ENCODE assay signal across 12 cellular contexts in genomic region chr1:14880456-14881316, GRCh38.
A peak's percentile ranks its signal among the peaks of the same experiment; 100 is the strongest.
DNase-seq lines count a peak whose midpoint lies in the region; ATAC-seq, FAIRE-seq and TF ChIP-seq lines count a peak whose summit lies in the region.
"Had no signal": no experiment of that assay in that cellular context is flagged by ENCODE, and none has a peak within 500 bp of the region (broad histone marks: within the 10 kb centered on the region; RNA-seq: fewer than 3 reads in every experiment).

No MANE protein-coding gene starts in this region.

- dilution Hi-C loops in keratinocyte (cut with MboI; ENCODE audit: extremely low pct_ligation_motif_present, low sequenced_read_pairs): no loop called here

- peak; percentile 42 for FAIRE-seq in K562 (lab: Jason Lieb, UNC)
- peak; percentile 95 for FAIRE-seq in keratinocyte (lab: Jason Lieb, UNC)

- no peak overlapping the region for H2BK12ac ChIP-seq in neuronal stem cell (ENCODE audit: low read length)

- H3K18ac ChIP-seq in neuronal stem cell (ENCODE audit: low read length): no peak overlapping the region

- no peak overlapping the region for H2AFZ ChIP-seq in GM23248
- peak overlapping the region; percentile 95 for H2AFZ ChIP-seq in K562 (ENCODE audit: low read depth, low read length)
- H2AFZ ChIP-seq in keratinocyte (ENCODE audit: control insufficient read depth, low read length): no peak overlapping the region
- no peak overlapping the region for H2AFZ ChIP-seq in neuronal stem cell (ENCODE audit: low read length)

- POLR2A ChIA-PET in K562 (lab: Yijun Ruan, JAX): interaction anchor here (0.6 to 1.2 kb wide), 7 partner anchors 9 to 1079 kb away, joined by 3 to 5 read pairs (median 3); no protein-coding TSS in a partner anchor

- TF ChIP-seq POLR2A in K562 (conservative IDR thresholded peaks at IDR 0.05): no peak

- H3K4ac ChIP-seq in neuronal stem cell (ENCODE audit: low read length): no peak overlapping the region

- H2BK5ac ChIP-seq in neuronal stem cell (ENCODE audit: low read length): no peak overlapping the region

- in situ Hi-C loops in GM23248 (cut with MboI): no loop called here
- in situ Hi-C loops in K562 (cut with MboI): no loop called here

- TF ChIP-seq EP300 in K562 (IDR thresholded peaks at IDR 0.05; ENCODE audit: low read length): no peak

- H3K9me3 ChIP-seq in GM23248 (ENCODE audit: low read depth): no peaks in the 10 kb centered on the region
- no peaks in the 10 kb centered on the region for H3K9me3 ChIP-seq in K562 (replicated peaks; ENCODE audit: control insufficient read depth, insufficient read depth, low read depth, low read length)
- no peaks in the 10 kb centered on the region for H3K9me3 ChIP-seq in keratinocyte (ENCODE audit: control insufficient read depth, low read depth, low read length)
- H3K9me3 ChIP-seq in neuronal stem cell (replicated peaks in 1 of 2; ENCODE audit: control insufficient read depth in 2 of 2, insufficient read depth in 1 of 2, low read depth in 1 of 2, low read length in 2 of 2): peaks cover 0 to 7% of the 10 kb centered on the region in 2 donors
- no peaks in the 10 kb centered on the region for H3K9me3 ChIP-seq in endodermal cell (ENCODE audit: control insufficient read depth, low read length)
- H3K9me3 ChIP-seq: breast epithelium had no signal

- H3K9me1 ChIP-seq in K562 (ENCODE audit: control insufficient read depth, insufficient read depth, low read length): no peaks in the 10 kb centered on the region
- no peaks in the 10 kb centered on the region for H3K9me1 ChIP-seq in keratinocyte (ENCODE audit: control insufficient read depth, extremely low read depth, insufficient read depth, low read length)

- peaks cover 7% of the 10 kb centered on the region; the same call in 1 of the 2 replicates for H3K27me3 ChIP-seq in GM23248 (replicated peaks; ENCODE audit: insufficient read depth)
- peaks cover 4 to 11% of the 10 kb centered on the region in 2 experiments; a peak in 3 of 5 replicates for H3K27me3 ChIP-seq in K562 (ENCODE audit: control insufficient read depth in 2 of 2, insufficient read depth in 2 of 2, low read length in 2 of 2)
- no peaks in the 10 kb centered on the region for H3K27me3 ChIP-seq in keratinocyte (ENCODE audit: control insufficient read depth, extremely low read depth, insufficient read depth, low read length)
- H3K27me3 ChIP-seq in neuronal stem cell (ENCODE audit: control insufficient read depth in 3 of 3, insufficient read depth in 3 of 3, low read depth in 1 of 3, low read length in 3 of 3): no peaks in the 10 kb centered on the region
- H3K27me3 ChIP-seq in endodermal cell (ENCODE audit: control insufficient read depth, insufficient read depth, low read length, poor library complexity, severe bottlenecking): peaks cover 8% of the 10 kb centered on the region
- H3K27me3 ChIP-seq: breast epithelium had no signal

- peaks cover 15% of the 10 kb centered on the region for H3K4me1 ChIP-seq in GM23248 (ENCODE audit: insufficient read depth)
- H3K4me1 ChIP-seq in K562 (replicated peaks in 1 of 2; ENCODE audit: control insufficient read depth in 2 of 2, insufficient read depth in 2 of 2, low read length in 2 of 2): peaks cover 11 to 34% of the 10 kb centered on the region in 2 experiments
- H3K4me1 ChIP-seq in keratinocyte (ENCODE audit: control insufficient read depth, extremely low read depth, insufficient read depth, low read length): peaks cover 43% of the 10 kb centered on the region
- peaks cover 3 to 5% of the 10 kb centered on the region in 2 donors for H3K4me1 ChIP-seq in neuronal stem cell (ENCODE audit: control insufficient read depth in 2 of 2, insufficient read depth in 1 of 2, low read depth in 1 of 2, low read length in 2 of 2)
- H3K4me1 ChIP-seq in endodermal cell (ENCODE audit: control insufficient read depth, insufficient read depth, low read length): peaks cover 3% of the 10 kb centered on the region
- H3K4me1 ChIP-seq: breast epithelium had no signal

- H3K79me2 ChIP-seq in GM23248 (ENCODE audit: insufficient read depth) (no peaks in the 10 kb centered on the region), K562 (ENCODE audit: control insufficient read depth, insufficient read depth, low read length) (no peaks in the 10 kb centered on the region), keratinocyte (ENCODE audit: control insufficient read depth, insufficient read depth, low read length) (no peaks in the 10 kb centered on the region)

- no peak overlapping the region for H2BK15ac ChIP-seq in neuronal stem cell (ENCODE audit: low read length)

- no peaks in the 10 kb centered on the region for H3K36me3 ChIP-seq in GM23248 (ENCODE audit: low read depth)
- H3K36me3 ChIP-seq in K562 (ENCODE audit: control insufficient read depth, insufficient read depth, low read length): no peaks in the 10 kb centered on the region
- H3K36me3 ChIP-seq in keratinocyte (ENCODE audit: control insufficient read depth in 2 of 2, extremely low read depth in 1 of 2, insufficient read depth in 2 of 2, low read length in 2 of 2): no peaks in the 10 kb centered on the region
- peaks cover 0 to 34% of the 10 kb centered on the region in 2 donors for H3K36me3 ChIP-seq in neuronal stem cell (replicated peaks in 1 of 2; ENCODE audit: control insufficient read depth in 2 of 2, insufficient read depth in 2 of 2, low read length in 2 of 2)
- no peaks in the 10 kb centered on the region for H3K36me3 ChIP-seq in endodermal cell (ENCODE audit: control insufficient read depth, insufficient read depth, low read length)
- H3K36me3 ChIP-seq: breast epithelium had no signal

- peaks cover 20% of the 10 kb centered on the region for H3F3A ChIP-seq in GM23248 (ENCODE audit: insufficient read depth)

- DNase-seq in GM23248 (peak; percentile 96), K562 (ENCODE audit: extremely low read depth in 1 of 4, low spot score in 3 of 4) (no peak), keratinocyte (ENCODE audit: low read depth, low spot score) (peak; percentile 26), type B pancreatic cell (ENCODE audit: extremely low spot score, unreplicated experiment) (no peak), neuronal stem cell (ENCODE audit: low spot score) (no peak), mucosa of gallbladder (ENCODE audit: low spot score) (no peak), endodermal cell (no peak), middle frontal gyrus (ENCODE audit: extremely low spot score, low spot score) (no peak)
- DNase-seq: activated CD4-positive, alpha-beta T cell treated with anti-CD3 and anti-CD28 coated beads, Interleukin-2, amount 10 ng/mL, durations not matched to agents 7 days and 5 days; COR-L47 had no signal

- H3K4me3 Mint-ChIP-seq in type B pancreatic cell (peak overlapping the region; percentile 1), endodermal cell (no peak overlapping the region)
- H3K4me3 Mint-ChIP-seq: activated CD4-positive, alpha-beta T cell treated with anti-CD3 and anti-CD28 coated beads, Interleukin-2, amount 10 ng/mL, durations not matched to agents 7 days and 5 days; T-helper 1 cell treated with Interleukin-12 subunit alpha and Interleukin-12 subunit beta and Interleukin-4 antibody, amounts not matched to agents 30 μg/mL and 1 μg/mL, for 36 hours had no signal

- H4K91ac ChIP-seq in neuronal stem cell (ENCODE audit: low read depth, low read length, poor library complexity): no peak overlapping the region

- BruUV-seq in K562 (replicated peaks; lab: Mats Ljungman, UMichigan): no TSS peak

- H3K9ac ChIP-seq in GM23248 (peak overlapping the region; percentile 68), K562 (ENCODE audit: insufficient read depth in 1 of 2, low read depth in 2 of 2, low read length in 2 of 2) (peak overlapping the region in 1 of 2 experiments; percentile 16; a peak in 1 of 4 replicates), keratinocyte (ENCODE audit: control insufficient read depth, extremely low read depth, insufficient read depth, low read length) (no peak overlapping the region), neuronal stem cell (ENCODE audit: low read depth, low read length, poor library complexity) (no peak overlapping the region), endodermal cell (ENCODE audit: extremely low read depth, low read length, poor library complexity, severe bottlenecking) (no peak overlapping the region)

- TF ChIP-seq CTCF in K562 (IDR thresholded peaks at IDR 0.05 in 2 of 3, conservative IDR thresholded peaks at IDR 0.05 in 1 of 3; ENCODE audit: insufficient read depth in 2 of 3, low read depth in 1 of 3, low read length in 3 of 3): no peak
- TF ChIP-seq CTCF in keratinocyte (optimal IDR thresholded peaks at IDR 0.05 in 1 of 3, IDR thresholded peaks at IDR 0.05 in 1 of 3, conservative IDR thresholded peaks at IDR 0.05 in 1 of 3; ENCODE audit: extremely low read depth in 1 of 3, insufficient read depth in 2 of 3, low read length in 3 of 3): no peak
- TF ChIP-seq CTCF in type B pancreatic cell (conservative IDR thresholded peaks at IDR 0.05): no peak
- TF ChIP-seq CTCF in endodermal cell (conservative IDR thresholded peaks at IDR 0.05): no peak

- H3K4me2 ChIP-seq in GM23248 (ENCODE audit: unreplicated experiment) (peak overlapping the region; percentile 53), K562 (ENCODE audit: insufficient read depth, low read length) (no peak overlapping the region), keratinocyte (ENCODE audit: control insufficient read depth, extremely low read depth, insufficient read depth, low read depth, low read length) (peak overlapping the region; percentile 23), neuronal stem cell (ENCODE audit: insufficient read depth, low read length, poor library complexity, severe bottlenecking) (no peak overlapping the region)

- no peak overlapping the region for H2BK120ac ChIP-seq in neuronal stem cell (ENCODE audit: low read depth, low read length)

- 9 to 11% methylated on average over 7 of the region's 7 CpGs for WGBS in GM23248 (ENCODE audit: low coverage in 1 of 2, low lambda C conversion rate in 2 of 2, missing lambda C conversion rate in 2 of 2), 2 experiments
- 31% methylated on average over 7 of the region's 7 CpGs for whole genome bisulfite sequencing in K562 (ENCODE audit: insufficient coverage, low coverage, missing lambda C conversion rate)
- no CpG with 5 or more reads among the region's 7 CpGs for WGBS in neuronal stem cell (ENCODE audit: extremely low coverage in 2 of 2, insufficient read length in 2 of 2, insufficient replicate concordance in 1 of 2), 2 donors
- 89 to 92% methylated on average over 6 to 7 of the region's 7 CpGs for WGBS in endodermal cell (ENCODE audit: insufficient coverage in 1 of 2, insufficient read length in 1 of 2), 2 experiments

- no peaks in the 10 kb centered on the region for H3K27me3 Mint-ChIP-seq in type B pancreatic cell
- H3K27me3 Mint-ChIP-seq in endodermal cell (ENCODE audit: insufficient read depth): peaks cover 6% of the 10 kb centered on the region

- H3K27ac ChIP-seq in GM23248 (peak overlapping the region; percentile 95), K562 (ENCODE audit: extremely low read depth, low read depth, low read length) (no peak overlapping the region), keratinocyte (ENCODE audit: control insufficient read depth, insufficient read depth, low read length) (no peak overlapping the region), neuronal stem cell (replicated peaks; ENCODE audit: low read length) (no peak overlapping the region), endodermal cell (ENCODE audit: low read depth, low read length) (no peak overlapping the region)

- H3K4me3 ChIP-seq in GM23248 (no peak overlapping the region), K562 (no peak overlapping the region), keratinocyte (ENCODE audit: control insufficient read depth in 2 of 3, extremely low read depth in 1 of 3, insufficient read depth in 2 of 3, low read depth in 1 of 3, low read length in 3 of 3) (no peak overlapping the region), neuronal stem cell (ENCODE audit: low read length in 2 of 2) (no peak overlapping the region), endodermal cell (ENCODE audit: low read length) (no peak overlapping the region)
- H3K4me3 ChIP-seq: breast epithelium had no signal

- H2AK5ac ChIP-seq in neuronal stem cell (ENCODE audit: low read depth, low read length): no peak overlapping the region

- H3K36me3 Mint-ChIP-seq in type B pancreatic cell: peaks cover 3% of the 10 kb centered on the region
- no peaks in the 10 kb centered on the region for H3K36me3 Mint-ChIP-seq in endodermal cell (ENCODE audit: low read depth)

- no peak overlapping the region for H3K23ac ChIP-seq in neuronal stem cell (ENCODE audit: low read depth, low read length, poor library complexity)

- H4K20me1 ChIP-seq in GM23248 (ENCODE audit: insufficient read depth) (no peaks in the 10 kb centered on the region), K562 (replicated peaks; ENCODE audit: control insufficient read depth, insufficient read depth, low read length) (no peaks in the 10 kb centered on the region), keratinocyte (ENCODE audit: control insufficient read depth, extremely low read depth, insufficient read depth, low read length) (no peaks in the 10 kb centered on the region)

- no peak overlapping the region for H4K8ac ChIP-seq in neuronal stem cell (ENCODE audit: low read depth, low read length)

- no peak; the same call in 2 of the 3 replicates for ATAC-seq in K562

- no peaks in the 10 kb centered on the region for H3K79me1 ChIP-seq in neuronal stem cell (ENCODE audit: low read depth, low read length)

- no peak overlapping the region for H3K14ac ChIP-seq in neuronal stem cell (ENCODE audit: low read length)

- H3K9me3 Mint-ChIP-seq in type B pancreatic cell (peaks cover 5% of the 10 kb centered on the region), endodermal cell (no peaks in the 10 kb centered on the region)
- H3K9me3 Mint-ChIP-seq: activated CD4-positive, alpha-beta T cell treated with anti-CD3 and anti-CD28 coated beads, Interleukin-2, amount 10 ng/mL, durations not matched to agents 7 days and 5 days; T-helper 1 cell treated with Interleukin-12 subunit alpha and Interleukin-12 subunit beta and Interleukin-4 antibody, amounts not matched to agents 30 μg/mL and 1 μg/mL, for 36 hours had no signal

- intact Hi-C loops in K562 (cut with micrococcal nuclease): no loop called here

- no peak for TF ChIP-seq RAD21 in K562 (CRISPR knock-in tag; conservative IDR thresholded peaks at IDR 0.05 in 1 of 2, IDR thresholded peaks at IDR 0.05 in 1 of 2)

- peak overlapping the region; percentile 83 for H3K27ac Mint-ChIP-seq in type B pancreatic cell
- H3K27ac Mint-ChIP-seq in endodermal cell: no peak overlapping the region
- H3K27ac Mint-ChIP-seq: activated CD4-positive, alpha-beta T cell treated with anti-CD3 and anti-CD28 coated beads, Interleukin-2, amount 10 ng/mL, durations not matched to agents 7 days and 5 days; T-helper 1 cell treated with Interleukin-12 subunit alpha and Interleukin-12 subunit beta and Interleukin-4 antibody, amounts not matched to agents 30 μg/mL and 1 μg/mL, for 36 hours had no signal

- H3K4me1 Mint-ChIP-seq in type B pancreatic cell (ENCODE audit: unreplicated experiment): peaks cover 25% of the 10 kb centered on the region
- peaks cover 14% of the 10 kb centered on the region for H3K4me1 Mint-ChIP-seq in endodermal cell
- H3K4me1 Mint-ChIP-seq: activated CD4-positive, alpha-beta T cell treated with anti-CD3 and anti-CD28 coated beads, Interleukin-2, amount 10 ng/mL, durations not matched to agents 7 days and 5 days had no signal

- no peaks in the 10 kb centered on the region for H3K9me2 ChIP-seq in GM23248 (ENCODE audit: insufficient read depth)

- CTCF ChIA-PET in K562 (lab: Yijun Ruan, JAX; ENCODE audit: low intra/inter-chr PET ratio): no interaction called here

Comparison
In these comparisons a context has a peak if more than half of its experiments do, and no peak if none do; other contexts are left out.
1. DNase-seq: peak in GM23248 (single experiment) and keratinocyte (single experiment); none in K562 (0 of 4), type B pancreatic cell (single experiment), neuronal stem cell (single experiment), mucosa of gallbladder (single experiment), endodermal cell (single experiment) and middle frontal gyrus (single experiment).
2. H3K4me2 ChIP-seq: peak in GM23248 (single experiment) and keratinocyte (single experiment); none in K562 (single experiment) and neuronal stem cell (single experiment).